Comparison of ENCODE assay signal across 34 cellular contexts in the genomic region with DNA sequence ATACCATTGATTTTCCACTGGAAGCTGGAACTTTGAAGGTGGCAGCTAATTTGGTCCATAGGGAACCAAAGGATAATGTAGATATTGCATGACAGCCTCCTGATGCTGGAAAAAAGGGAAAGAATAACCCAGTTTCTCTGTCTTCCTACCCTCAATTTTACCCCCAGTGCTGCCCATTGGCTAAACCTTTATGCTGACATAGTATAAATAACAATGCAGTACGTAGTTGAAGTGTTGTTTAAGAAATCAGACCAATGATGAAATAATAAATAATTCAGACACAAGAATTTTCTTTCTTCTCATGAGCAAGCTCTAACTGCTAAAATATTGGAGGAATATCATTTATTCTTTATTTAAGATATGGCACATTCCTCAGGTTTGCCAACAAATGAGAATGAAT.
"Had no signal": no experiment of that assay in that cellular context is flagged by ENCODE, and none has a peak within 500 bp of the region (broad histone marks: within the 10 kb centered on the region; RNA-seq: fewer than 3 reads in every experiment).

No MANE protein-coding gene starts in this region.

- H3K36me3 ChIP-seq: adrenal gland, ascending aorta, brain microvascular endothelial cell, breast epithelium, cardiac muscle cell had no signal

- H3K4me1 ChIP-seq: adrenal gland, ascending aorta, body of pancreas, breast epithelium had no signal

- H3K4me3 ChIP-seq: adrenal gland, ascending aorta, body of pancreas, breast epithelium, cardiac muscle cell had no signal

- H3K27me3 ChIP-seq: adrenal gland, ascending aorta, body of pancreas, brain microvascular endothelial cell, breast epithelium, cardiac muscle cell had no signal

- FAIRE-seq: astrocyte, bronchial epithelial cell had no signal

- ATAC-seq: activated naive CD4-positive, alpha-beta T cell treated with anti-CD3 and anti-CD28 coated beads, Interleukin-2, amount 50 U/mL, for 72 hours; activated naive CD8-positive, alpha-beta T cell treated with anti-CD3 and anti-CD28 coated beads, Interleukin-2, amount 50 U/mL, for 24 hours; activated T-cell treated with anti-CD3 and anti-CD28 coated beads, Interleukin-2, amount 50 U/mL, for 4 hours; activated T-cell treated with anti-CD3 and anti-CD28 coated beads, Interleukin-2, amount 50 U/mL, for 72 hours; activated T-helper 17 cell treated with anti-CD3 and anti-CD28 coated beads, Interleukin-2, amount 50 U/mL, for 72 hours; body of pancreas had no signal

- H3K9me3 ChIP-seq: adrenal gland, ascending aorta, body of pancreas, breast epithelium had no signal

- H3K27ac ChIP-seq: adrenal gland, ascending aorta, body of pancreas, brain microvascular endothelial cell, breast epithelium, cardiac muscle cell had no signal

- DNase-seq: activated effector memory CD4-positive, alpha-beta T cell treated with anti-CD3 and anti-CD28 coated beads, Interleukin-2, amount 50 U/mL, for 16 hours; activated effector memory CD4-positive, alpha-beta T cell treated with Interleukin-2 at 50 U/mL for 16 hours; activated gamma-delta T cell; activated gamma-delta T cell treated with Interleukin-2 at 50 U/mL for 16 hours; activated naive CD4-positive, alpha-beta T cell; activated naive CD4-positive, alpha-beta T cell treated with anti-CD3 and anti-CD28 coated beads for 36 hours; activated naive CD4-positive, alpha-beta T cell treated with anti-CD3 and anti-CD28 coated beads, Interleukin-2, amount 10 ng/mL, durations not matched to agents 7 days and 5 days; activated naive CD4-positive, alpha-beta T cell treated with anti-CD3 and anti-CD28 coated beads, Interleukin-2, amount 50 U/mL, for 16 hours; activated naive CD4-positive, alpha-beta T cell treated with Interleukin-2 at 50 U/mL for 16 hours; activated naive CD8-positive, alpha-beta T cell treated with anti-CD3 and anti-CD28 coated beads for 36 hours; activated naive CD8-positive, alpha-beta T cell treated with anti-CD3 and anti-CD28 coated beads, Interleukin-2, amount 10 ng/mL, durations not matched to agents 7 days and 5 days; activated naive CD8-positive, alpha-beta T cell treated with anti-CD3 and anti-CD28 coated beads, Interleukin-2, amount 50 U/mL, for 24 hours; activated T-cell treated with anti-CD3 and anti-CD28 coated beads, Interleukin-2, amount 50 U/mL, for 1 hour; activated T-cell treated with anti-CD3 and anti-CD28 coated beads, Interleukin-2, amount 50 U/mL, for 24 hours; activated T-cell treated with anti-CD3 and anti-CD28 coated beads, Interleukin-2, amount 50 U/mL, for 4 hours; activated T-cell treated with anti-CD3 and anti-CD28 coated beads, Interleukin-2, amount 50 U/mL, for 48 hours; activated T-cell treated with anti-CD3 and anti-CD28 coated beads, Interleukin-2, amount 50 U/mL, for 72 hours; adrenal gland; amniotic stem cell; amygdala; anterior cingulate cortex; aorta; body of pancreas; brain microvascular endothelial cell; caudate nucleus; central memory CD4-positive, alpha-beta T cell; cerebellar nuclear complex had no signal
